ENCODE assay signal across 10 cellular contexts in genomic region chr10:132408367-132408781, GRCh38. TPM values are rescaled to one million over a fixed set of nuclear protein-coding genes. Genes with fewer than 3 reads are reported as not detected.
DNase-seq lines count a peak whose midpoint lies in the region; ATAC-seq, FAIRE-seq and TF ChIP-seq lines count a peak whose summit lies in the region.
"Had no signal": no experiment of that assay in that cellular context is flagged by ENCODE, and none has a peak within 500 bp of the region (broad histone marks: within the 10 kb centered on the region; RNA-seq: fewer than 3 reads in every experiment).

No MANE protein-coding gene starts in this region.

- TF ChIP-seq CTCF in PC-3 (conservative IDR thresholded peaks at IDR 0.05; ENCODE audit: low read depth, low read length) (no peak), foreskin keratinocyte (conservative IDR thresholded peaks at IDR 0.05) (no peak), nephron (IDR thresholded peaks at IDR 0.05; ENCODE audit: unreplicated experiment in 3 of 3) (no peak)

- H3K4me1 Mint-ChIP-seq in nephron: peaks cover 36% of the 10 kb centered on the region

- no TSS peak for BruUV-seq in PC-3 (replicated peaks; lab: Mats Ljungman, UMichigan)

- H3K4me1 ChIP-seq in PC-3 (ENCODE audit: insufficient read depth, low read length): peaks cover 23% of the 10 kb centered on the region
- peaks cover 41% of the 10 kb centered on the region for H3K4me1 ChIP-seq in foreskin keratinocyte

- peak overlapping the region; percentile 53; the same call in 1 of the 2 replicates for H3K4me3 ChIP-seq in PC-3 (ENCODE audit: low read length)

- ATAC-seq in PC-3 (peak; percentile 9; the same call in 1 of the 2 replicates), foreskin keratinocyte (peak; percentile 33), HG03135 (IDR thresholded peaks at IDR 0.05; ENCODE audit: unreplicated experiment) (no peak), HG02870 (IDR thresholded peaks at IDR 0.05; ENCODE audit: unreplicated experiment) (no peak)

- H2AFZ ChIP-seq in PC-3 (ENCODE audit: low read length): no peak overlapping the region

- DNase-seq in AG08395 (ENCODE audit: low spot score): peak; percentile 20
- no peak for DNase-seq in PC-3
- DNase-seq in foreskin keratinocyte: no peak
- DNase-seq in H54 (ENCODE audit: insufficient read length, low spot score): no peak
- DNase-seq in NCI-H526 treated with DMSO at 0.1 percent for 48 hours (lab: John Stamatoyannopoulos, UW): no peak
- DNase-seq: cortex of kidney had no signal

- peak overlapping the region in 2 of 3 experiments; percentile 27 to 60 for H3K4me3 Mint-ChIP-seq in nephron

- POLR2A ChIA-PET in PC-3 (lab: Charles Lee; ENCODE audit: unreplicated experiment): no interaction called here

- peak overlapping the region; percentile 84 to 96 (median 95) for H3K27ac Mint-ChIP-seq in nephron

- no peaks in the 10 kb centered on the region; the same call in 1 of the 2 replicates for H3K36me3 ChIP-seq in PC-3 (ENCODE audit: low read depth, low read length)

- no peaks in the 10 kb centered on the region for H3F3A ChIP-seq in PC-3 (ENCODE audit: low read length, unreplicated experiment)

- peak overlapping the region; percentile 80 for H3K27ac ChIP-seq in PC-3 (ENCODE audit: low read length)
- H3K27ac ChIP-seq in foreskin keratinocyte: no peak overlapping the region

- CTCF ChIA-PET in PC-3 (lab: Charles Lee): no interaction called here

- peak overlapping the region; percentile 64 for H3K9ac ChIP-seq in PC-3 (ENCODE audit: low read length)

- H3K36me3 Mint-ChIP-seq in nephron (ENCODE audit: low read depth): peaks cover 11% of the 10 kb centered on the region

- no peak for TF ChIP-seq POLR2A in H54 (IDR thresholded peaks at IDR 0.05; ENCODE audit: low read depth, low read length)

- H3K4me2 ChIP-seq in PC-3 (ENCODE audit: low read length): peak overlapping the region; percentile 82

- FAIRE-seq in H54 (lab: Jason Lieb, UNC): no peak
- FAIRE-seq: D721Med had no signal

- no peaks in the 10 kb centered on the region for H3K9me2 ChIP-seq in PC-3 (replicated peaks; ENCODE audit: low read length)

- no peaks in the 10 kb centered on the region for H3K27me3 Mint-ChIP-seq in nephron (ENCODE audit: low read depth)

- intact Hi-C loops in PC-3 (cut with micrococcal nuclease): no loop called here

- no peaks in the 10 kb centered on the region for H3K9me3 Mint-ChIP-seq in nephron

- H3K27me3 ChIP-seq in PC-3 (ENCODE audit: low read length): no peaks in the 10 kb centered on the region
- H3K27me3 ChIP-seq in foreskin keratinocyte: no peaks in the 10 kb centered on the region

- peaks cover 60% of the 10 kb centered on the region for H3K79me2 ChIP-seq in PC-3 (ENCODE audit: low read length)

- H3K9me3 ChIP-seq in PC-3 (ENCODE audit: low read length): no peaks in the 10 kb centered on the region

- no peaks in the 10 kb centered on the region for H4K20me1 ChIP-seq in PC-3 (ENCODE audit: low read length)

RNA-seq across cellular contexts. Expression of gene PWWP2B, which starts 11.4 kb away (rescaled TPM):
- 24.5 and 41.5 TPM in 2 replicates for total RNA-seq in PC-3 (2014; rRNA removed)
- 10.5 and 12.5 TPM in 2 replicates for total RNA-seq in foreskin keratinocyte
- 11.0 and 14.0 TPM in 2 replicates for polyA plus RNA-seq in foreskin keratinocyte

Comparison
In these comparisons a context has a peak if more than half of its experiments do, and no peak if none do; other contexts are left out.
1. ATAC-seq: peak in PC-3 (single experiment) and foreskin keratinocyte (single experiment); none in HG03135 (single experiment) and HG02870 (single experiment).